In the genomic region with DNA sequence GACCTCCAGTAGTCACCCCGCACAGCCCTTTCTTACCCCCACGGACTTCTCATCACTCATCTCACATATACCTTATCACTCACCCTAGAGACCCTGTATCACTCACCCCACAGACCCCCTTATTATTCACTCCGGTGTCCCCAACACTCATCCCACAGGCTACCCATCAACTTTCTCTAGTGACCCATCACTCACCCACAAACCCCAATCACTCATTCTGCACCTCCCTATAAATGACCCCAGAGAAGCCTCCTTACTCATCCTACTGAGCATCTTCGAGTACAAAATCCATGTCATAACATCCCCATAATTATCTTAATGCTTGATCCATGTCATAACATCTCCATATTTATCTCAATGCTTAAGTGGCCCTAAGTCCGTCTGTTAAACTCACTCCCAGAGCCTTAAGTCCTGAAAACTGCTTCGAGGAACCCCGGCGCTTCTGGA, we compare ENCODE assay signal across 8 cellular contexts. TPM values are rescaled to one million over a fixed set of nuclear protein-coding genes. Genes with fewer than 3 reads are reported as not detected.
DNase-seq lines count a peak whose midpoint lies in the region; ATAC-seq and TF ChIP-seq lines count a peak whose summit lies in the region.

No MANE protein-coding gene starts in this region.

- no peak for DNase-seq in SJSA1 (ENCODE audit: low read depth in 1 of 2, low spot score in 2 of 2)
- DNase-seq in fibroblast of villous mesenchyme (ENCODE audit: low read depth): no peak
- peak; percentile 5 to 56 for DNase-seq in stimulated activated effector memory CD8-positive, alpha-beta T cell treated with anti-CD3 and anti-CD28 coated beads, Interleukin-12 subunit alpha, Interleukin-12 subunit beta, amount 100 ng/mL, for 72 hours (ENCODE audit: low spot score in 2 of 2)
- no peak for DNase-seq in NCI-H446 (lab: John Stamatoyannopoulos, UW)
- DNase-seq in NCI-H1417 (lab: John Stamatoyannopoulos, UW): no peak

- H3K36me3 ChIP-seq in ACC112 (ENCODE audit: insufficient read depth, low read length) (no peaks in the 10 kb centered on the region), SJSA1 (no peaks in the 10 kb centered on the region)

- H3K27ac Mint-ChIP-seq in stimulated activated effector memory CD8-positive, alpha-beta T cell treated with anti-CD3 and anti-CD28 coated beads, Interleukin-12 subunit alpha, Interleukin-12 subunit beta, amount 100 ng/mL, for 72 hours: peak overlapping the region; percentile 89

- peaks cover 31% of the 10 kb centered on the region for H3K36me3 Mint-ChIP-seq in stimulated activated effector memory CD8-positive, alpha-beta T cell treated with anti-CD3 and anti-CD28 coated beads, Interleukin-12 subunit alpha, Interleukin-12 subunit beta, amount 100 ng/mL, for 72 hours

- H3K4me1 Mint-ChIP-seq in stimulated activated effector memory CD8-positive, alpha-beta T cell treated with anti-CD3 and anti-CD28 coated beads, Interleukin-12 subunit alpha, Interleukin-12 subunit beta, amount 100 ng/mL, for 72 hours: peaks cover 9% of the 10 kb centered on the region

- peak; percentile 4 for ATAC-seq in GM21367 (IDR thresholded peaks at IDR 0.05; ENCODE audit: unreplicated experiment)
- peak; percentile 74 for ATAC-seq in stimulated activated effector memory CD8-positive, alpha-beta T cell treated with anti-CD3 and anti-CD28 coated beads, Interleukin-12 subunit alpha, Interleukin-12 subunit beta, amount 100 ng/mL, for 72 hours
- no peak for ATAC-seq in HG03571 (IDR thresholded peaks at IDR 0.05; ENCODE audit: unreplicated experiment)

- H2AFZ ChIP-seq in ACC112 (ENCODE audit: low read length, unreplicated experiment): peak overlapping the region; percentile 38

- H3K27me3 ChIP-seq in ACC112 (ENCODE audit: insufficient read depth, low read length) (no peaks in the 10 kb centered on the region), SJSA1 (replicated peaks) (no peaks in the 10 kb centered on the region)

- TF ChIP-seq CTCF in fibroblast of villous mesenchyme (IDR thresholded peaks at IDR 0.05; ENCODE audit: insufficient read depth, low read depth, low read length): no peak

- peaks cover 45% of the 10 kb centered on the region for H3K79me2 ChIP-seq in ACC112 (ENCODE audit: control insufficient read depth, insufficient read depth, low read length, unreplicated experiment)

- no peaks in the 10 kb centered on the region for H3K9me3 Mint-ChIP-seq in stimulated activated effector memory CD8-positive, alpha-beta T cell treated with anti-CD3 and anti-CD28 coated beads, Interleukin-12 subunit alpha, Interleukin-12 subunit beta, amount 100 ng/mL, for 72 hours

- H3K4me3 ChIP-seq in ACC112 (ENCODE audit: low read depth, low read length) (peak overlapping the region; percentile 84), SJSA1 (peak overlapping the region; percentile 70), fibroblast of villous mesenchyme (ENCODE audit: low read depth, low read length) (peak overlapping the region; percentile 71)

- no peaks in the 10 kb centered on the region for H3K9me3 ChIP-seq in SJSA1 (replicated peaks)

- H3K4me3 Mint-ChIP-seq in stimulated activated effector memory CD8-positive, alpha-beta T cell treated with anti-CD3 and anti-CD28 coated beads, Interleukin-12 subunit alpha, Interleukin-12 subunit beta, amount 100 ng/mL, for 72 hours: peak overlapping the region; percentile 77

- H3K4me1 ChIP-seq in ACC112 (ENCODE audit: control insufficient read depth, insufficient read depth, low read length, unreplicated experiment) (peaks cover 3% of the 10 kb centered on the region), SJSA1 (replicated peaks) (no peaks in the 10 kb centered on the region; the same call in 1 of the 2 replicates)

- peak overlapping the region; percentile 91 for H3K27ac ChIP-seq in ACC112 (ENCODE audit: low read depth, low read length)
- H3K27ac ChIP-seq in SJSA1: peak overlapping the region; percentile 92

RNA-seq across cellular contexts. Expression of a gene that starts 0.9 kb away (rescaled TPM):
- total RNA-seq in SJSA1 (2014; rRNA removed; shearing (Covaris generic)): 3.1 and 6.5 TPM in 2 replicates
- total RNA-seq in fibroblast of villous mesenchyme: 7.7 and 12.5 TPM in 2 replicates

Comparison
In these comparisons a context has a peak if more than half of its experiments do, and no peak if none do; other contexts are left out.
1. DNase-seq: peak in stimulated activated effector memory CD8-positive, alpha-beta T cell treated with anti-CD3 and anti-CD28 coated beads, Interleukin-12 subunit alpha, Interleukin-12 subunit beta, amount 100 ng/mL, for 72 hours (2 of 2); none in SJSA1 (0 of 2), fibroblast of villous mesenchyme (single experiment), NCI-H446 (0 of 2) and NCI-H1417 (0 of 3).
2. Peak in every context shown above with its lines, with median percentiles within 50 percentile points of each other: H3K4me3 ChIP-seq.